ENCODE assay signal across 1 cellular context in the genomic region with DNA sequence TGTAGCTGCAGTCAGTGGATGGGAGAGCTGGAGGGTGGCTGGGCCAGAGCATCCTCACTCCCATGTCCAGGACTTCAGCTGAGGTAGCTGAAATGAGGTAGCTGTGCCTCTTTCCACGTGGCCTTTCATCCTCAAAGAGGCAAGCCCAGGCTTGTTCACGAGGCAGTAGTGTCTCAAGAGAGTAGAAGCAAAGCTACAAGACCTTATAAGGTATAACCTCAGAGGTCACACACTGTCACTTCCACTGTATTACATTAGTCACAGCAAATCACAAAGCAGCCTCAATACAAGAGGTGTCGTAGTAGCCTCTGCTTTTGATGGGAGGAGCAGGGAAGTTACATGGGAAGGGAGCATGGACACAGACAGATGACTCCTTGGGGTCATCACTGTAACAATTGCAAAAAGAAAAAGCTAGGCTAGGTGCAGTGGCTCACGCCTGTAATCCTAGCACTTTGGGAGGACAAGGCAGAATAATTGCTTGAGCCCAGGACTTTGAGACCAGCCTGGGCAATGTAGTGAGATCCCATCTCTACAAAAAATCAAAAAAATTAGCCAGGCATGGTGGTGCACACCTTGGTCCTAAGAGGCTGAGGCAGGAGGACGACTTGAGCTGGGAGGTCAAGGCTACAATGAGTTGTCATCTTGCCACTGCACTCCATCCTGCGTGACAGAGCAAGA.
TF ChIP-seq lines count a peak whose summit lies in the region.

No MANE protein-coding gene starts in this region.

TF ChIP-seq in HCT116, 20 proteins besides CTCF, POLR2A, EP300 and RAD21 (continued from another document):
- TF ChIP-seq REST (IDR thresholded peaks at IDR 0.05; ENCODE audit: low read depth), result no peak
- no peak for TF ChIP-seq ZFX (IDR thresholded peaks at IDR 0.05)
- TF ChIP-seq ATF3 (IDR thresholded peaks at IDR 0.05), result no peak
- TF ChIP-seq YY1 (IDR thresholded peaks at IDR 0.05; ENCODE audit: extremely low read depth, insufficient replicate concordance, low read depth, low read length), result no peak
- TF ChIP-seq CBX3 (IDR thresholded peaks at IDR 0.05; ENCODE audit: low read depth), result no peak
- TF ChIP-seq ELF1 (IDR thresholded peaks at IDR 0.05; ENCODE audit: borderline replicate concordance, low read depth), result no peak
- no peak for TF ChIP-seq EGR1 (IDR thresholded peaks at IDR 0.05; ENCODE audit: low read depth)
- TF ChIP-seq SRF (IDR thresholded peaks at IDR 0.05; ENCODE audit: low read depth), result peak; percentile 79
